ENCODE assay signal across 28 cellular contexts in genomic region chr2:34110392-34110791, GRCh38.
"Had no signal": no experiment of that assay in that cellular context is flagged by ENCODE, and none has a peak within 500 bp of the region (broad histone marks: within the 10 kb centered on the region; RNA-seq: fewer than 3 reads in every experiment).

No MANE protein-coding gene starts in this region.

- H3K4me1 ChIP-seq: colonic mucosa, esophagus muscularis mucosa, esophagus squamous epithelium, gastrocnemius medialis, gastroesophageal sphincter, heart left ventricle, heart right ventricle had no signal

- H3K36me3 ChIP-seq: colonic mucosa, esophagus muscularis mucosa, esophagus squamous epithelium, gastrocnemius medialis, gastroesophageal sphincter, heart left ventricle, heart right ventricle had no signal

- H3K27me3 ChIP-seq: colonic mucosa, dorsolateral prefrontal cortex, esophagus muscularis mucosa, esophagus squamous epithelium, gastrocnemius medialis, gastroesophageal sphincter, heart left ventricle, heart right ventricle had no signal

- H3K9me3 ChIP-seq: colonic mucosa, esophagus muscularis mucosa, esophagus squamous epithelium, gastrocnemius medialis, gastroesophageal sphincter, heart left ventricle, heart right ventricle had no signal

- FAIRE-seq: colon, endometrium, endothelial cell of umbilical vein, frontal cortex had no signal

- ATAC-seq: effector memory CD8-positive, alpha-beta T cell; esophagus mucosa; foreskin keratinocyte; gastrocnemius medialis; gastroesophageal sphincter; heart left ventricle; heart right ventricle had no signal

- H3K4me3 ChIP-seq: colonic mucosa, coronary artery, dorsolateral prefrontal cortex, esophagus muscularis mucosa, esophagus squamous epithelium, gastrocnemius medialis, gastroesophageal sphincter, heart left ventricle, heart right ventricle had no signal

- H3K27ac ChIP-seq: colonic mucosa, coronary artery, dorsolateral prefrontal cortex, epithelial cell of prostate, esophagus muscularis mucosa, esophagus squamous epithelium, foreskin keratinocyte, gastrocnemius medialis, gastroesophageal sphincter, heart left ventricle, heart right ventricle had no signal

- DNase-seq: colonic mucosa; cortex of kidney; dermis blood vessel endothelial cell; dorsolateral prefrontal cortex; effector CD4-positive, alpha-beta T cell; effector CD8-positive, alpha-beta T cell; effector memory CD4-positive, alpha-beta T cell; effector memory CD8-positive, alpha-beta T cell; endodermal cell; erythroblast; esophagus squamous epithelium; foreskin fibroblast; foreskin keratinocyte; foreskin melanocyte; gastrocnemius medialis; glutamatergic neuron; head of caudate nucleus; heart left ventricle; heart right ventricle had no signal
